ENCODE assay signal across 8 cellular contexts in the genomic region with DNA sequence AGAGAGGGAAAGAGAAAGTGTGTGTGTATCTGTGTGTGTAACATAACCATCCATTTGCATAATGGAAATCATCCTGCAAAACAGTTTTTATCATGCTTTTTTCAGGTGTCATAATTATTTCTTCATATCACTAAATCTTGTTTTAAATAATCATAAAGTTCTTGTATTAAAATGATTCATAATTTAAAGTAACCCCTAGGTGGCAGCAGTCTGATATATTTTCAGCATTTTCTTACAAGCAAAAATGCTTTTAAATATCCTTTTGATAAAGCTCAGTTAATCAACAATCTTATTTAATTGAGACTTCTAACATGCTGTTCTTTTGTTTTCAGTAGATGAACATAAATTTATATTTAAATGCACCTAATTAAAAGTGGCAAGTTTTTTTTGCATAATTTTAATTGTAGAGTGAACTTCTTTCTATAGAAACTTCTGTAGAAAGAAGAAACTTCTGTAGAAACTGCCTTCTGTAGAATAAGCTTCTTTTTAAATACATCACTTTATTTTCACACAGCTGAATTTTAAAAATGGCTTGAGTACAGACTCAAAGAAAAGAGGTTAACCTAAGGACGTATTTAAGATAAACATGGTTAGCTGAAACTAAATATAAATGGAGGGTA.
A peak's percentile ranks its signal among the peaks of the same experiment; 100 is the strongest.
DNase-seq lines count a peak whose midpoint lies in the region; ATAC-seq lines count a peak whose summit lies in the region.

No MANE protein-coding gene starts in this region.

- H3K4me1 Mint-ChIP-seq in immature natural killer cell = no peaks in the 10 kb centered on the region

- H3K27ac ChIP-seq in caudate nucleus (ENCODE audit: low read depth, low read length) = no peak overlapping the region

- no peak overlapping the region for H3K4me3 Mint-ChIP-seq in immature natural killer cell

- H3K36me3 Mint-ChIP-seq in immature natural killer cell = peaks cover 20 to 47% (median 30%) of the 10 kb centered on the region in 3 donors

- H3K9me3 Mint-ChIP-seq in immature natural killer cell = no peaks in the 10 kb centered on the region

- no peak for ATAC-seq in HG02884 (IDR thresholded peaks at IDR 0.05; ENCODE audit: unreplicated experiment)

- DNase-seq in COLO829 (ENCODE audit: low spot score) = peak; percentile 20
- DNase-seq in LoVo (ENCODE audit: low spot score) = peak; percentile 42
- DNase-seq in SW480 (ENCODE audit: low spot score) = peak; percentile 55
- DNase-seq in immature natural killer cell = peak in 2 of 3 donors; percentile 4 to 21
- DNase-seq in activated CD4-positive, alpha-beta T cell treated with anti-CD3 and anti-CD28 coated beads, Interleukin-2, amount 50 U/mL, for 4 hours = no peak
- no peak for DNase-seq in caudate nucleus (lab: John Stamatoyannopoulos, UW)
- no peak for DNase-seq in activated CD8-positive, alpha-beta memory T cell treated with anti-CD3 and anti-CD28 coated beads for 24 hours

- no peaks in the 10 kb centered on the region for H3K27me3 Mint-ChIP-seq in immature natural killer cell (ENCODE audit: low read depth in 3 of 3)

- H3K27ac Mint-ChIP-seq in immature natural killer cell = no peak overlapping the region

Comparison
In these comparisons a context has a peak if more than half of its experiments do, and no peak if none do; other contexts are left out.
1. DNase-seq: peak in COLO829 (single experiment), LoVo (single experiment), SW480 (single experiment) and immature natural killer cell (2 of 3); none in activated CD4-positive, alpha-beta T cell treated with anti-CD3 and anti-CD28 coated beads, Interleukin-2, amount 50 U/mL, for 4 hours (0 of 2), caudate nucleus (0 of 61) and activated CD8-positive, alpha-beta memory T cell treated with anti-CD3 and anti-CD28 coated beads for 24 hours (single experiment).